In genomic region chr5:64612349-64612961, GRCh38 we compare ENCODE assay signal across 9 cellular contexts.
DNase-seq lines count a peak whose midpoint lies in the region; ATAC-seq and TF ChIP-seq lines count a peak whose summit lies in the region.
"Had no signal": no experiment of that assay in that cellular context is flagged by ENCODE, and none has a peak within 500 bp of the region (broad histone marks: within the 10 kb centered on the region; RNA-seq: fewer than 3 reads in every experiment).

No MANE protein-coding gene starts in this region.

- H3K27me3 ChIP-seq in HCT116 (ENCODE audit: insufficient read depth, low read length): peaks cover 22% of the 10 kb centered on the region
- H3K27me3 ChIP-seq: BLaER1 had no signal

- DNase-seq in DMS153 (lab: John Stamatoyannopoulos, UW) (peak; percentile 15), DMS153 treated with DMSO at 0.1 percent for 48 hours (lab: John Stamatoyannopoulos, UW; ENCODE audit: unreplicated experiment) (no peak), HCT116 (ENCODE audit: low read depth, low spot score) (peak; percentile 48), NCI-H446 treated with DMSO at 0.1 percent for 48 hours (lab: John Stamatoyannopoulos, UW) (peak; percentile 24), cerebellar cortex (ENCODE audit: low spot score) (peak; percentile 80), left colon (no peak), NCI-H2107 treated with DMSO at 0.1 percent for 48 hours (lab: John Stamatoyannopoulos, UW; ENCODE audit: unreplicated experiment) (no peak)
- no peak for DNase-seq in activated T-helper 2 cell treated with anti-CD3 and anti-CD28 coated beads, Interferon-gamma antibody, Interleukin-2, Interleukin-4, amounts not matched to agents 10 μg/mL and 5 μg/mL and 100 μg/mL, durations not matched to agents 14 hours and 24 hours and 36 hours (ENCODE audit: low spot score)

- intact Hi-C loops in HCT116 (cut with micrococcal nuclease): loop anchor here (1.0 to 5.0 kb wide), 4 partner anchors 225 to 540 kb away; no protein-coding TSS in a partner anchor
- intact Hi-C loops in left colon (cut with DNase I, micrococcal nuclease): loop anchor here in 1 of 2 donors (2.0 to 10.0 kb wide), 2 partner anchors 384 to 468 kb away; no protein-coding TSS in a partner anchor
- intact Hi-C loops in activated T-helper 2 cell treated with anti-CD3 and anti-CD28 coated beads, Interferon-gamma antibody, Interleukin-2, Interleukin-4, amounts not matched to agents 10 μg/mL and 5 μg/mL and 100 μg/mL, durations not matched to agents 14 hours and 24 hours and 36 hours (cut with micrococcal nuclease): loop anchor here (2.0 kb wide), 1 partner anchor 384 kb away; no protein-coding TSS in a partner anchor

- RAD21 ChIA-PET in HCT116 (lab: Charles Lee; ENCODE audit: low non-redundant PET in 1 of 2, low total read pairs in 2 of 2, uncharacterized antibody in 2 of 2, unreplicated experiment in 2 of 2): interaction anchor here (0.7 to 1.3 kb wide), 2 partner anchors 383 to 384 kb away, joined by 4 to 5 read pairs; no protein-coding TSS in a partner anchor

- no peak overlapping the region for H3K4me3 Mint-ChIP-seq in activated T-helper 2 cell treated with anti-CD3 and anti-CD28 coated beads, Interferon-gamma antibody, Interleukin-2, Interleukin-4, amounts not matched to agents 10 μg/mL and 5 μg/mL and 100 μg/mL, durations not matched to agents 14 hours and 24 hours and 36 hours (ENCODE audit: low read depth)

- no peak overlapping the region for H3K27ac Mint-ChIP-seq in activated T-helper 2 cell treated with anti-CD3 and anti-CD28 coated beads, Interferon-gamma antibody, Interleukin-2, Interleukin-4, amounts not matched to agents 10 μg/mL and 5 μg/mL and 100 μg/mL, durations not matched to agents 14 hours and 24 hours and 36 hours

- ATAC-seq in HCT116: peak; percentile 77
- ATAC-seq in left colon: peak; percentile 29

- H3K27ac ChIP-seq in HCT116 (ENCODE audit: low read depth, low read length): no peak overlapping the region
- H3K27ac ChIP-seq: BLaER1 had no signal

- H2AFZ ChIP-seq in HCT116 (ENCODE audit: low read depth, low read length, poor library complexity, severe bottlenecking): no peak overlapping the region

- no peak for TF ChIP-seq POLR2A in HCT116 (IDR thresholded peaks at IDR 0.05; ENCODE audit: borderline replicate concordance, extremely low read depth, insufficient read depth, insufficient read length)

- no peaks in the 10 kb centered on the region for H3K79me2 ChIP-seq in HCT116 (ENCODE audit: insufficient read depth, low read length)

- H3K4me3 ChIP-seq in HCT116 (replicated peaks in 1 of 2; ENCODE audit: low read depth in 1 of 2, low read length in 2 of 2): no peak overlapping the region
- H3K4me3 ChIP-seq: BLaER1 had no signal

- no peaks in the 10 kb centered on the region for H3K36me3 ChIP-seq in HCT116 (ENCODE audit: control insufficient read depth in 1 of 2, insufficient read depth in 2 of 2, low read length in 2 of 2)
- H3K36me3 ChIP-seq: BLaER1 had no signal

- CTCF ChIA-PET in HCT116 (lab: Charles Lee): interaction anchor here (0.7 to 7.6 kb wide), 8 partner anchors 12 to 871 kb away, joined by 3 to 85 read pairs (median 4); no protein-coding TSS in a partner anchor

- no peaks in the 10 kb centered on the region for H3K36me3 Mint-ChIP-seq in activated T-helper 2 cell treated with anti-CD3 and anti-CD28 coated beads, Interferon-gamma antibody, Interleukin-2, Interleukin-4, amounts not matched to agents 10 μg/mL and 5 μg/mL and 100 μg/mL, durations not matched to agents 14 hours and 24 hours and 36 hours (ENCODE audit: low read depth)

- no peaks in the 10 kb centered on the region for H4K20me1 ChIP-seq in HCT116 (ENCODE audit: insufficient read depth)
- H4K20me1 ChIP-seq: BLaER1 had no signal

- POLR2A ChIA-PET in HCT116 (lab: Charles Lee): interaction anchor here (1.4 kb wide), 1 partner anchor 63 kb away, joined by 3 read pairs; no protein-coding TSS in a partner anchor

- peak; percentile 77 for TF ChIP-seq RAD21 in HCT116 (IDR thresholded peaks at IDR 0.05; ENCODE audit: low read depth)

- H3K9ac ChIP-seq in HCT116 (ENCODE audit: low read length): no peak overlapping the region
- H3K9ac ChIP-seq: BLaER1 had no signal

- H3K4me1 Mint-ChIP-seq in activated T-helper 2 cell treated with anti-CD3 and anti-CD28 coated beads, Interferon-gamma antibody, Interleukin-2, Interleukin-4, amounts not matched to agents 10 μg/mL and 5 μg/mL and 100 μg/mL, durations not matched to agents 14 hours and 24 hours and 36 hours (ENCODE audit: low read depth): no peaks in the 10 kb centered on the region

- no peaks in the 10 kb centered on the region for H3K9me3 ChIP-seq in HCT116 (ENCODE audit: control insufficient read depth in 1 of 2, insufficient read depth in 1 of 2, low read depth in 1 of 2, low read length in 2 of 2)
- H3K9me3 ChIP-seq: BLaER1 had no signal

- H3K9me2 ChIP-seq in HCT116 (ENCODE audit: insufficient read depth): no peaks in the 10 kb centered on the region

- H3K4me2 ChIP-seq in HCT116 (ENCODE audit: low read length): no peak overlapping the region
- H3K4me2 ChIP-seq: BLaER1 had no signal

- BruUV-seq in HCT116 (replicated peaks; lab: Mats Ljungman, UMichigan): no TSS peak

- no peaks in the 10 kb centered on the region for H3K4me1 ChIP-seq in HCT116 (ENCODE audit: control insufficient read depth in 1 of 2, insufficient read depth in 2 of 2, low read length in 2 of 2)
- H3K4me1 ChIP-seq: BLaER1 had no signal

- H3K27me3 Mint-ChIP-seq in activated T-helper 2 cell treated with anti-CD3 and anti-CD28 coated beads, Interferon-gamma antibody, Interleukin-2, Interleukin-4, amounts not matched to agents 10 μg/mL and 5 μg/mL and 100 μg/mL, durations not matched to agents 14 hours and 24 hours and 36 hours (ENCODE audit: low read depth): peaks cover 16% of the 10 kb centered on the region

- peak; percentile 54 to 91 (median 71); a peak in 5 of 6 replicates for TF ChIP-seq CTCF in HCT116 (IDR thresholded peaks at IDR 0.05 in 2 of 3, conservative IDR thresholded peaks at IDR 0.05 in 1 of 3; ENCODE audit: borderline replicate concordance in 1 of 3, insufficient read depth in 1 of 3, low read depth in 2 of 3, low read length in 2 of 3)

- H3K9me3 Mint-ChIP-seq in activated T-helper 2 cell treated with anti-CD3 and anti-CD28 coated beads, Interferon-gamma antibody, Interleukin-2, Interleukin-4, amounts not matched to agents 10 μg/mL and 5 μg/mL and 100 μg/mL, durations not matched to agents 14 hours and 24 hours and 36 hours: no peaks in the 10 kb centered on the region

TF ChIP-seq in HCT116, 20 proteins besides CTCF, POLR2A, EP300 and RAD21:
- no peak for TF ChIP-seq TCF7L2 (IDR thresholded peaks at IDR 0.05; ENCODE audit: borderline replicate concordance, extremely low read depth, insufficient read depth, insufficient read length)
- no peak for TF ChIP-seq CEBPB (IDR thresholded peaks at IDR 0.05; ENCODE audit: low read depth)

Comparison
In these comparisons a context has a peak if more than half of its experiments do, and no peak if none do; other contexts are left out.
1. DNase-seq: peak in DMS153 (single experiment), HCT116 (single experiment), NCI-H446 treated with DMSO at 0.1 percent for 48 hours (single experiment) and cerebellar cortex (single experiment); none in DMS153 treated with DMSO at 0.1 percent for 48 hours (single experiment), left colon (0 of 2), NCI-H2107 treated with DMSO at 0.1 percent for 48 hours (single experiment) and activated T-helper 2 cell treated with anti-CD3 and anti-CD28 coated beads, Interferon-gamma antibody, Interleukin-2, Interleukin-4, amounts not matched to agents 10 μg/mL and 5 μg/mL and 100 μg/mL, durations not matched to agents 14 hours and 24 hours and 36 hours (single experiment).